ENCODE assay signal across 19 cellular contexts in the genomic region with DNA sequence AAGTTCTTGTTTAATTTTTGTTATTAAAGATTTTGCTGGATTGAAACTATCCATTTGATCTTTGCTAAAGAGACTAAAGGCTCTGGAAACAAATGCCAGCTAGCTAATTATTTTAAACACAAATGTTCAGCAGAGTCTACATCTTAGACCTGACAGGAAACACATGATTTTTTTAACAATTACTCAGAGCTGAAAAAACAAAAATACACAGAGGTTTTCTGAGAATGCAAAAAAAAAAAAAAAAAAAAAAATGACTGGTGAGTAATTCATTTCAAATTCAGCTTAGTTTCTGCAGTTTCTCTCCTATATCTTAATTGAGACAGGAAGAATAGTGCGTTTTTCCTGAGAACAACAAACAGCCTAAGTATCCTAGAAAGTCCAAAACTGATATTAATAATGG.
"Had no signal": no experiment of that assay in that cellular context is flagged by ENCODE, and none has a peak within 500 bp of the region (broad histone marks: within the 10 kb centered on the region; RNA-seq: fewer than 3 reads in every experiment).

No MANE protein-coding gene starts in this region.

- H3K27me3 ChIP-seq: foreskin keratinocyte, heart right ventricle, left lung, ovary, sigmoid colon had no signal

- ATAC-seq: foreskin keratinocyte; heart right ventricle; left lung; stimulated activated naive CD8-positive, alpha-beta T cell treated with anti-CD3 and anti-CD28 coated beads, Interleukin-15, amount 100 ng/mL, for 72 hours had no signal

- H3K4me3 ChIP-seq: heart right ventricle, left lung, ovary, sigmoid colon, thoracic aorta had no signal

- H3K27ac ChIP-seq: foreskin keratinocyte, heart right ventricle, left lung, ovary, sigmoid colon, thoracic aorta had no signal

- H3K4me1 ChIP-seq: foreskin keratinocyte, left lung, sigmoid colon had no signal

- H3K9me3 ChIP-seq: heart right ventricle, left lung, ovary, sigmoid colon, thoracic aorta had no signal

- H3K36me3 ChIP-seq: heart right ventricle, left lung, ovary, sigmoid colon, thoracic aorta had no signal

- DNase-seq: activated CD4-positive, alpha-beta T cell treated with anti-CD3 and anti-CD28 coated beads for 1 hour; activated CD4-positive, alpha-beta T cell treated with anti-CD3 and anti-CD28 coated beads, Interleukin-2, amount 50 U/mL, for 48 hours; activated gamma-delta T cell treated with Interleukin-2 at 50 U/mL for 16 hours; activated naive CD8-positive, alpha-beta T cell treated with anti-CD3 and anti-CD28 coated beads for 36 hours; activated T-cell treated with anti-CD3 and anti-CD28 coated beads, Interleukin-2, amount 50 U/mL, for 48 hours; caudate nucleus; cortex of kidney; effector CD8-positive, alpha-beta T cell; foreskin keratinocyte; heart right ventricle; islet precursor cell; left lung; nephron progenitor cell; ovary; sigmoid colon; stimulated activated CD4-positive, alpha-beta T cell treated with anti-CD3 and anti-CD28 coated beads, Interleukin-4, amount 100 ng/mL, for 24 hours; stimulated activated naive CD8-positive, alpha-beta T cell treated with anti-CD3 and anti-CD28 coated beads, Interleukin-15, amount 100 ng/mL, for 72 hours; T-helper 9 cell had no signal
